In the genomic region with DNA sequence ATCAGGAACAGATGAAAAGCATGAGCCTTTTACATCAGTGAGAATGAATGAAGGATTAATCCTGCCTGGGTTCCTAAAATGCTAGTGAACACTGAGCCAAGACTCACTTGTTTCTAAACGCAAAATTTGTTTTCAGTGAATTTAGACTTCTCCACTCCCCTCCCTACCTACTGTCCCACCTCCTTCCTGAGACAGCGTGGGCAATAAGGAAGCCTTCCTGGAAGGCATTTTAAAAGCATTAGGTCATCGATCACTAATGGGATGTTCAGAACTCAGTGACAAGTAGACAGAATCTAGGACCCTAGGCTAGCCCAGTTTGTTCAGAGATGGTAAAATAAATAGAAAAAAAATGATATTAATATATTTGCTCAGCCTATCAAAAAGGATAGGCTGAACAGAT, we compare ENCODE assay signal across 27 cellular contexts.
DNase-seq lines count a peak whose midpoint lies in the region; ATAC-seq and TF ChIP-seq lines count a peak whose summit lies in the region.
"Had no signal": no experiment of that assay in that cellular context is flagged by ENCODE, and none has a peak within 500 bp of the region (broad histone marks: within the 10 kb centered on the region; RNA-seq: fewer than 3 reads in every experiment).

No MANE protein-coding gene starts in this region.

- no CpG with 5 or more reads among the region's 3 CpGs for WGBS in IMR-90 (ENCODE audit: extremely low coverage in 2 of 2, insufficient read length in 1 of 2), 2 experiments

- no peaks in the 10 kb centered on the region for H3K36me3 ChIP-seq in IMR-90 (ENCODE audit: control insufficient read depth, insufficient read depth, low read length)
- H3K36me3 ChIP-seq: brain microvascular endothelial cell, gastroesophageal sphincter, neutrophil, thyroid gland had no signal

- peak overlapping the region; percentile 69 for H3K4ac ChIP-seq in IMR-90 (ENCODE audit: low read depth, low read length)

- H2BK20ac ChIP-seq in IMR-90 (ENCODE audit: low read depth, low read length), result 0 out of 2 replicates have a peak overlapping the region, but pooled peaks have one; percentile 34

- peaks cover 5% of the 10 kb centered on the region for H3K9me1 ChIP-seq in IMR-90 (ENCODE audit: insufficient read depth, low read length)

- H3K27ac ChIP-seq in IMR-90 (ENCODE audit: insufficient read depth, low read length), result no peak overlapping the region
- H3K27ac ChIP-seq: brain microvascular endothelial cell, gastroesophageal sphincter, hepatocyte, KMS-11, neutrophil, thyroid gland had no signal

- H4K20me1 ChIP-seq in IMR-90 (ENCODE audit: insufficient read depth, low read length), result no peaks in the 10 kb centered on the region

- no peak overlapping the region for H3K9ac ChIP-seq in IMR-90 (ENCODE audit: low read depth, low read length)
- H3K9ac ChIP-seq: KMS-11 had no signal

- TF ChIP-seq POLR2A in IMR-90 (IDR thresholded peaks at IDR 0.05; ENCODE audit: low read depth, low read length), result no peak

- peak overlapping the region; percentile 77; the same call in 1 of the 2 replicates for H3K14ac ChIP-seq in IMR-90 (replicated peaks; ENCODE audit: low read depth, low read length)

- peak overlapping the region in 1 of 2 experiments; percentile 75; a peak in 2 of 4 replicates for H4K8ac ChIP-seq in IMR-90 (ENCODE audit: low read depth in 2 of 2, low read length in 2 of 2)

- BruUV-seq in IMR-90 (replicated peaks; lab: Mats Ljungman, UMichigan), result no TSS peak

- peak overlapping the region; percentile 32 for H4K91ac ChIP-seq in IMR-90 (ENCODE audit: insufficient read depth, low read depth, low read length)

- no peak overlapping the region for H3K18ac ChIP-seq in IMR-90 (ENCODE audit: low read depth, low read length)

- no peak overlapping the region for H2AK5ac ChIP-seq in IMR-90 (ENCODE audit: low read depth, low read length)

- no peak overlapping the region for H3K4me3 ChIP-seq in IMR-90 (ENCODE audit: insufficient read depth, low read depth, low read length)
- H3K4me3 ChIP-seq in choroid plexus epithelial cell (ENCODE audit: low read depth, low read length), result no peak overlapping the region
- H3K4me3 ChIP-seq: gastroesophageal sphincter, hepatocyte, thyroid gland had no signal

- dilution Hi-C loops in IMR-90 (cut with HindIII; ENCODE audit: low sequenced_read_pairs, unreplicated experiment), result no loop called here

- ATAC-seq in IMR-90 (ENCODE audit: low read depth) (no peak), GM19455 (IDR thresholded peaks at IDR 0.05; ENCODE audit: unreplicated experiment) (no peak), HG02970 (IDR thresholded peaks at IDR 0.05; ENCODE audit: low FRiP score, unreplicated experiment) (no peak)
- ATAC-seq: activated CD8-positive, alpha-beta T cell treated with anti-CD3 and anti-CD28 coated beads for 36 hours; gastroesophageal sphincter; left ventricle myocardium superior; right cardiac atrium had no signal

- H3K56ac ChIP-seq in IMR-90 (ENCODE audit: extremely low read depth, insufficient read depth, low read length), result no peak overlapping the region; the same call in 1 of the 2 replicates

- H3K4me2 ChIP-seq in IMR-90 (ENCODE audit: low read depth, low read length), result no peak overlapping the region
- H3K4me2 ChIP-seq: hepatocyte, KMS-11 had no signal

- no peak overlapping the region for H4K5ac ChIP-seq in IMR-90 (ENCODE audit: low read depth, low read length)

- peak overlapping the region; percentile 61 for H3K23ac ChIP-seq in IMR-90 (ENCODE audit: low read depth, low read length)

- CTCF ChIA-PET in IMR-90 (lab: Yijun Ruan, JAX), result no interaction called here

- H2BK15ac ChIP-seq in IMR-90 (ENCODE audit: low read depth, low read length), result peak overlapping the region; percentile 54

- POLR2A ChIA-PET in IMR-90 (lab: Charles Lee; ENCODE audit: unreplicated experiment), result no interaction called here

- in situ Hi-C loops in ACHN (cut with HindIII; ENCODE audit: low pct_ligation_motif_present, low pct_unique_long_range_greater_than_20kb, low sequenced_read_pairs), result no loop called here
- in situ Hi-C loops in IMR-90 (cut with MboI; ENCODE audit: low sequenced_read_pairs), result no loop called here

- no peak for TF ChIP-seq CTCF in IMR-90 (conservative IDR thresholded peaks at IDR 0.05; ENCODE audit: low read depth, low read length)
- no peak for TF ChIP-seq CTCF in choroid plexus epithelial cell (conservative IDR thresholded peaks at IDR 0.05; ENCODE audit: low read depth, low read length)

- no peaks in the 10 kb centered on the region for H3K79me1 ChIP-seq in IMR-90 (ENCODE audit: low read depth in 1 of 2, low read length in 2 of 2)

- TF ChIP-seq RAD21 in IMR-90 (IDR thresholded peaks at IDR 0.05; ENCODE audit: low read length), result no peak

- intact Hi-C loops in IMR-90 (cut with micrococcal nuclease), result no loop called here

- H3K27me3 ChIP-seq in IMR-90 (ENCODE audit: control insufficient read depth, insufficient read depth, low read length), result no peaks in the 10 kb centered on the region
- H3K27me3 ChIP-seq: brain microvascular endothelial cell, gastroesophageal sphincter, hepatocyte, neutrophil, thyroid gland had no signal

- H3K4me1 ChIP-seq in IMR-90 (ENCODE audit: control insufficient read depth, insufficient read depth, low read length), result 0 out of 2 replicates have a peak, but pooled peaks cover 2% of the 10 kb centered on the region
- H3K4me1 ChIP-seq: gastroesophageal sphincter, thyroid gland had no signal

- DNase-seq in ACHN (peak; percentile 42), IMR-90 (peak; percentile 27), choroid plexus epithelial cell (ENCODE audit: low read depth) (peak; percentile 23), kidney tubule cell (ENCODE audit: low spot score) (peak; percentile 90), NCI-H69 (lab: John Stamatoyannopoulos, UW) (no peak)
- no peak for DNase-seq in stimulated activated naive CD4-positive, alpha-beta T cell (lab: John Stamatoyannopoulos, UW)
- DNase-seq: activated CD8-positive, alpha-beta memory T cell treated with anti-CD3 and anti-CD28 coated beads, Interleukin-2, amount 50 U/mL, for 48 hours; activated CD8-positive, alpha-beta T cell treated with anti-CD3 and anti-CD28 coated beads for 36 hours; activated naive CD4-positive, alpha-beta T cell treated with anti-CD3 and anti-CD28 coated beads, Interleukin-2, amount 10 ng/mL, durations not matched to agents 7 days and 5 days; brain microvascular endothelial cell; CD4-positive, alpha-beta memory T cell; DND-41; left ventricle myocardium superior; NCI-H1436; NCI-H2107; posterior cingulate gyrus; right cardiac atrium; stimulated activated CD4-positive, alpha-beta T cell treated with anti-CD3 and anti-CD28 coated beads, Interleukin-12 subunit alpha, Interleukin-12 subunit beta, amount 100 ng/mL, for 4 hours; stimulated activated CD4-positive, alpha-beta T cell treated with anti-CD3 and anti-CD28 coated beads, Interleukin-2, amount 100 ng/mL, for 48 hours; T-helper 2 cell; thyroid gland had no signal

- peak overlapping the region; percentile 74 for H2AFZ ChIP-seq in IMR-90 (replicated peaks; ENCODE audit: low read length, poor library complexity)
- H2AFZ ChIP-seq: hepatocyte had no signal

- peak overlapping the region; percentile 69 for H2BK120ac ChIP-seq in IMR-90 (ENCODE audit: low read depth, low read length)

- H2BK5ac ChIP-seq in IMR-90 (ENCODE audit: low read depth, low read length, poor library complexity, severe bottlenecking), result no peak overlapping the region

- no peak overlapping the region for H2AK9ac ChIP-seq in IMR-90 (replicated peaks; ENCODE audit: low read depth, low read length, poor library complexity)

- H3K9me3 ChIP-seq in IMR-90 (ENCODE audit: control insufficient read depth, insufficient read depth, low read length), result no peaks in the 10 kb centered on the region
- H3K9me3 ChIP-seq: gastroesophageal sphincter, neutrophil, thyroid gland had no signal

TF ChIP-seq in IMR-90, 13 proteins besides CTCF, POLR2A, EP300 and RAD21:
- TF ChIP-seq SMC3 (IDR thresholded peaks at IDR 0.05; ENCODE audit: low read depth, low read length) (no peak), RCOR1 (IDR thresholded peaks at IDR 0.05; ENCODE audit: insufficient replicate concordance, low read length) (no peak), CEBPB (IDR thresholded peaks at IDR 0.05; ENCODE audit: low read depth, low read length) (no peak), MAZ (IDR thresholded peaks at IDR 0.05; ENCODE audit: borderline replicate concordance, low read depth, low read length) (no peak), FOS (IDR thresholded peaks at IDR 0.05; ENCODE audit: low read depth, low read length) (no peak), NFE2L2 (IDR thresholded peaks at IDR 0.05; ENCODE audit: low read depth, low read length) (no peak), MAFK (IDR thresholded peaks at IDR 0.05; ENCODE audit: low read depth, low read length) (no peak), MXI1 (IDR thresholded peaks at IDR 0.05; ENCODE audit: borderline replicate concordance, low read depth, low read length) (no peak)
- TF ChIP-seq, protein P1, sequence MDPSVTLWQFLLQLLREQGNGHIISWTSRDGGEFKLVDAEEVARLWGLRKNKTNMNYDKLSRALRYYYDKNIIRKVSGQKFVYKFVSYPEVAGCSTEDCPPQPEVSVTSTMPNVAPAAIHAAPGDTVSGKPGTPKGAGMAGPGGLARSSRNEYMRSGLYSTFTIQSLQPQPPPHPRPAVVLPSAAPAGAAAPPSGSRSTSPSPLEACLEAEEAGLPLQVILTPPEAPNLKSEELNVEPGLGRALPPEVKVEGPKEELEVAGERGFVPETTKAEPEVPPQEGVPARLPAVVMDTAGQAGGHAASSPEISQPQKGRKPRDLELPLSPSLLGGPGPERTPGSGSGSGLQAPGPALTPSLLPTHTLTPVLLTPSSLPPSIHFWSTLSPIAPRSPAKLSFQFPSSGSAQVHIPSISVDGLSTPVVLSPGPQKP (IDR thresholded peaks at IDR 0.05; ENCODE audit: borderline replicate concordance, low read depth, low read length), result no peak
- TF ChIP-seq, protein P2, sequence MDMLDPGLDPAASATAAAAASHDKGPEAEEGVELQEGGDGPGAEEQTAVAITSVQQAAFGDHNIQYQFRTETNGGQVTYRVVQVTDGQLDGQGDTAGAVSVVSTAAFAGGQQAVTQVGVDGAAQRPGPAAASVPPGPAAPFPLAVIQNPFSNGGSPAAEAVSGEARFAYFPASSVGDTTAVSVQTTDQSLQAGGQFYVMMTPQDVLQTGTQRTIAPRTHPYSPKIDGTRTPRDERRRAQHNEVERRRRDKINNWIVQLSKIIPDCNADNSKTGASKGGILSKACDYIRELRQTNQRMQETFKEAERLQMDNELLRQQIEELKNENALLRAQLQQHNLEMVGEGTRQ (IDR thresholded peaks at IDR 0.05; ENCODE audit: low read depth, low read length), result no peak

Comparison
In these comparisons a context has a peak if more than half of its experiments do, and no peak if none do; other contexts are left out.
1. DNase-seq: peak in ACHN (single experiment), IMR-90 (single experiment), choroid plexus epithelial cell (single experiment) and kidney tubule cell (single experiment); none in NCI-H69 (single experiment) and stimulated activated naive CD4-positive, alpha-beta T cell (0 of 6).